22 cellular contexts compared by ENCODE assay signal in genomic region chr6:140446241-140446640, GRCh38.
DNase-seq lines count a peak whose midpoint lies in the region; ATAC-seq, FAIRE-seq and TF ChIP-seq lines count a peak whose summit lies in the region.
"Had no signal": no experiment of that assay in that cellular context is flagged by ENCODE, and none has a peak within 500 bp of the region (broad histone marks: within the 10 kb centered on the region; RNA-seq: fewer than 3 reads in every experiment).

No MANE protein-coding gene starts in this region.

- H3K79me2 ChIP-seq in mammary epithelial cell (ENCODE audit: insufficient read depth, low read length) (no peaks in the 10 kb centered on the region), SK-N-SH (ENCODE audit: insufficient read depth) (no peaks in the 10 kb centered on the region), keratinocyte (ENCODE audit: control insufficient read depth, insufficient read depth, low read length) (no peaks in the 10 kb centered on the region)

- H3F3A ChIP-seq in SK-N-SH (replicated peaks; ENCODE audit: insufficient read depth): peaks cover 15% of the 10 kb centered on the region

- H3K9me1 ChIP-seq in keratinocyte (ENCODE audit: control insufficient read depth, extremely low read depth, insufficient read depth, low read length): no peaks in the 10 kb centered on the region

- no peaks in the 10 kb centered on the region for H3K27me3 ChIP-seq in mammary epithelial cell (ENCODE audit: insufficient read depth, low read length)
- H3K27me3 ChIP-seq in breast epithelium: no peaks in the 10 kb centered on the region
- H3K27me3 ChIP-seq in SK-N-SH (ENCODE audit: insufficient read depth): no peaks in the 10 kb centered on the region
- no peaks in the 10 kb centered on the region for H3K27me3 ChIP-seq in keratinocyte (ENCODE audit: control insufficient read depth, extremely low read depth, insufficient read depth, low read length)
- H3K27me3 ChIP-seq in skeletal muscle satellite cell (ENCODE audit: control insufficient read depth, insufficient read depth, low read length): no peaks in the 10 kb centered on the region
- H3K27me3 ChIP-seq: BE2C, SJCRH30 had no signal

- no peaks in the 10 kb centered on the region for H3K9me2 ChIP-seq in SK-N-SH

- POLR2A ChIA-PET in SK-N-SH (lab: Yijun Ruan, JAX): no interaction called here

- H3K36me3 ChIP-seq in mammary epithelial cell (ENCODE audit: insufficient read depth, low read length) (no peaks in the 10 kb centered on the region), breast epithelium (no peaks in the 10 kb centered on the region), SK-N-SH (replicated peaks in 1 of 2; ENCODE audit: control insufficient read depth in 1 of 2, insufficient read depth in 2 of 2, low read length in 1 of 2) (no peaks in the 10 kb centered on the region), keratinocyte (ENCODE audit: control insufficient read depth in 2 of 2, extremely low read depth in 1 of 2, insufficient read depth in 2 of 2, low read length in 2 of 2) (no peaks in the 10 kb centered on the region), skeletal muscle satellite cell (ENCODE audit: insufficient read depth, low read length) (no peaks in the 10 kb centered on the region)
- H3K36me3 ChIP-seq: BE2C, SJCRH30 had no signal

- BruUV-seq in mammary epithelial cell (replicated peaks; lab: Mats Ljungman, UMichigan): no TSS peak

- H3K9me3 ChIP-seq in mammary epithelial cell (replicated peaks; ENCODE audit: insufficient read depth, low read length) (no peaks in the 10 kb centered on the region), breast epithelium (no peaks in the 10 kb centered on the region), SK-N-SH (no peaks in the 10 kb centered on the region), keratinocyte (ENCODE audit: control insufficient read depth, low read depth, low read length) (no peaks in the 10 kb centered on the region), skeletal muscle satellite cell (replicated peaks; ENCODE audit: low read length) (peaks cover 3% of the 10 kb centered on the region)
- H3K9me3 ChIP-seq: BE2C, Caco-2, SJCRH30 had no signal

- TF ChIP-seq RAD21 in SK-N-SH (IDR thresholded peaks at IDR 0.05; ENCODE audit: low read length): no peak

- intact Hi-C loops in mammary epithelial cell (cut with micrococcal nuclease) (loop anchor here (5.0 to 10.0 kb wide), 2 partner anchors 1116 to 1231 kb away; no protein-coding TSS in a partner anchor), breast epithelium (cut with DNase I; ENCODE audit: low total_unique reads) (no loop called here)

- CTCF ChIA-PET in mammary epithelial cell (lab: Charles Lee; ENCODE audit: low non-redundant PET): no interaction called here
- CTCF ChIA-PET in SK-N-SH (lab: Yijun Ruan, JAX): interaction anchor here (0.6 kb wide), 1 partner anchor 645 kb away, joined by 3 read pairs; no protein-coding TSS in a partner anchor

- H4K20me1 ChIP-seq in mammary epithelial cell (ENCODE audit: insufficient read depth, low read length) (no peaks in the 10 kb centered on the region), SK-N-SH (ENCODE audit: insufficient read depth) (no peaks in the 10 kb centered on the region), keratinocyte (ENCODE audit: control insufficient read depth, extremely low read depth, insufficient read depth, low read length) (no peaks in the 10 kb centered on the region)

- TF ChIP-seq POLR2A in breast epithelium (IDR thresholded peaks at IDR 0.05): no peak

- no peak for TF ChIP-seq CTCF in mammary epithelial cell (conservative IDR thresholded peaks at IDR 0.05 in 1 of 2, IDR thresholded peaks at IDR 0.05 in 1 of 2; ENCODE audit: extremely low read depth in 1 of 2, insufficient read depth in 1 of 2, low read depth in 1 of 2, low read length in 2 of 2)
- no peak for TF ChIP-seq CTCF in breast epithelium (IDR thresholded peaks at IDR 0.05)
- TF ChIP-seq CTCF in SK-N-SH (IDR thresholded peaks at IDR 0.05): no peak
- TF ChIP-seq CTCF in keratinocyte (optimal IDR thresholded peaks at IDR 0.05 in 1 of 3, IDR thresholded peaks at IDR 0.05 in 1 of 3, conservative IDR thresholded peaks at IDR 0.05 in 1 of 3; ENCODE audit: extremely low read depth in 1 of 3, insufficient read depth in 2 of 3, low read length in 3 of 3): no peak

- ATAC-seq in HG03039 (IDR thresholded peaks at IDR 0.05; ENCODE audit: unreplicated experiment): no peak
- ATAC-seq: HepG2 had no signal

- H3K4me3 ChIP-seq in mammary epithelial cell (replicated peaks in 1 of 3; ENCODE audit: insufficient read depth in 1 of 3, low read depth in 2 of 3, low read length in 3 of 3): no peak overlapping the region
- no peak overlapping the region for H3K4me3 ChIP-seq in breast epithelium
- H3K4me3 ChIP-seq in SK-N-SH (ENCODE audit: low read depth in 2 of 2, low read length in 1 of 2): no peak overlapping the region
- no peak overlapping the region for H3K4me3 ChIP-seq in keratinocyte (ENCODE audit: control insufficient read depth in 2 of 3, extremely low read depth in 1 of 3, insufficient read depth in 2 of 3, low read depth in 1 of 3, low read length in 3 of 3)
- H3K4me3 ChIP-seq in skeletal muscle satellite cell (ENCODE audit: low read length): no peak overlapping the region
- H3K4me3 ChIP-seq: SJCRH30 had no signal

- FAIRE-seq in keratinocyte (lab: Jason Lieb, UNC): peak; percentile 17
- FAIRE-seq: GM12891, HepG2 had no signal

- H2AFZ ChIP-seq in mammary epithelial cell (ENCODE audit: low read depth, low read length) (peak overlapping the region; percentile 25), SK-N-SH (ENCODE audit: low read depth) (peak overlapping the region; percentile 74), keratinocyte (ENCODE audit: control insufficient read depth, low read length) (peak overlapping the region; percentile 3)

- H3K27ac ChIP-seq in mammary epithelial cell (ENCODE audit: insufficient read depth, low read depth, low read length): no peak overlapping the region
- H3K27ac ChIP-seq in breast epithelium: peak overlapping the region in 1 of 2 donors; percentile 47
- peak overlapping the region; percentile 53 to 86; a peak in 3 of 4 replicates for H3K27ac ChIP-seq in SK-N-SH (ENCODE audit: low read depth in 2 of 2, low read length in 1 of 2)
- no peak overlapping the region for H3K27ac ChIP-seq in keratinocyte (ENCODE audit: control insufficient read depth, insufficient read depth, low read length)
- H3K27ac ChIP-seq: 22Rv1, SJCRH30 had no signal

- DNase-seq in mammary epithelial cell (no peak), breast epithelium (ENCODE audit: low spot score in 2 of 2) (no peak), SK-N-SH (no peak), keratinocyte (ENCODE audit: low read depth, low spot score) (no peak), superior temporal gyrus (ENCODE audit: extremely low spot score) (no peak), GDM1 (lab: John Stamatoyannopoulos, UW) (no peak)
- DNase-seq: BE2C; Caco-2; CD4-positive, CD25-positive, alpha-beta regulatory T cell; GOT3; KG1; NCI-H1105 treated with DMSO at 0.1 percent for 48 hours; NCI-H1694; NCI-H2081 treated with DMSO at 0.1 percent for 48 hours; NCI-H510A treated with DMSO at 0.1 percent for 48 hours; NCI-H774; SJCRH30 had no signal

- H3K9ac ChIP-seq in mammary epithelial cell (ENCODE audit: insufficient read depth, low read length) (no peak overlapping the region), SK-N-SH (no peak overlapping the region), keratinocyte (ENCODE audit: control insufficient read depth, extremely low read depth, insufficient read depth, low read length) (no peak overlapping the region), skeletal muscle satellite cell (ENCODE audit: low read depth, low read length) (peak overlapping the region; percentile 28)

- H3K4me2 ChIP-seq in mammary epithelial cell (ENCODE audit: insufficient read depth, low read depth, low read length) (no peak overlapping the region), SK-N-SH (peak overlapping the region; percentile 63; the same call in 1 of the 2 replicates), keratinocyte (ENCODE audit: control insufficient read depth, extremely low read depth, insufficient read depth, low read depth, low read length) (no peak overlapping the region), skeletal muscle satellite cell (ENCODE audit: low read length) (no peak overlapping the region)

- H3K4me1 ChIP-seq in mammary epithelial cell (ENCODE audit: insufficient read depth, low read length) (no peaks in the 10 kb centered on the region), breast epithelium (no peaks in the 10 kb centered on the region), SK-N-SH (ENCODE audit: control insufficient read depth in 1 of 2, insufficient read depth in 2 of 2, low read depth in 1 of 2, low read length in 1 of 2) (peaks cover 3 to 12% of the 10 kb centered on the region in 2 experiments; a peak in 3 of 4 replicates), keratinocyte (ENCODE audit: control insufficient read depth, extremely low read depth, insufficient read depth, low read length) (peaks cover 12% of the 10 kb centered on the region), skeletal muscle satellite cell (ENCODE audit: control insufficient read depth, insufficient read depth, low read length) (peaks cover 19% of the 10 kb centered on the region)
- H3K4me1 ChIP-seq: BE2C, Caco-2 had no signal

- TF ChIP-seq EP300 in SK-N-SH (IDR thresholded peaks at IDR 0.05; ENCODE audit: borderline replicate concordance in 1 of 2, low read depth in 1 of 2, low read length in 1 of 2): no peak

- in situ Hi-C loops in mammary epithelial cell (cut with MboI; ENCODE audit: low sequenced_read_pairs in 2 of 2): loop anchor here (10.0 to 25.0 kb wide), 3 partner anchors 561 to 1084 kb away; partner anchors contain the start of gene CITED2 (in 2 of the 2)

- dilution Hi-C loops in mammary epithelial cell (cut with HindIII; ENCODE audit: low sequenced_read_pairs) (no loop called here), keratinocyte (cut with MboI; ENCODE audit: extremely low pct_ligation_motif_present, low sequenced_read_pairs) (no loop called here)

TF ChIP-seq in SK-N-SH, 30 proteins besides CTCF, POLR2A, EP300 and RAD21 (continues in another document):
- TF ChIP-seq GATA2 (CRISPR knock-in tag; IDR thresholded peaks at IDR 0.05) (no peak), NRF1 (IDR thresholded peaks at IDR 0.05; ENCODE audit: low read depth, low read length) (no peak), JUND (IDR thresholded peaks at IDR 0.05) (no peak), TAF1 (IDR thresholded peaks at IDR 0.05; ENCODE audit: borderline replicate concordance, low read depth, low read length) (no peak), TCF12 (IDR thresholded peaks at IDR 0.05) (no peak), SIN3A (IDR thresholded peaks at IDR 0.05; ENCODE audit: borderline replicate concordance, low read depth, low read length) (no peak), TEAD4 (IDR thresholded peaks at IDR 0.05; ENCODE audit: borderline replicate concordance, insufficient read depth) (no peak), USF1 (IDR thresholded peaks at IDR 0.05; ENCODE audit: borderline replicate concordance, low read depth) (no peak)

Comparison
In these comparisons a context has a peak if more than half of its experiments do, and no peak if none do; other contexts are left out.
1. H2AFZ ChIP-seq: peak in every context shown above with its lines; median percentile 74 in SK-N-SH; 25 in mammary epithelial cell; 3 in keratinocyte.
2. H3K27ac ChIP-seq: peak in SK-N-SH (2 of 2); none in mammary epithelial cell (single experiment) and keratinocyte (single experiment).